In the genomic region with DNA sequence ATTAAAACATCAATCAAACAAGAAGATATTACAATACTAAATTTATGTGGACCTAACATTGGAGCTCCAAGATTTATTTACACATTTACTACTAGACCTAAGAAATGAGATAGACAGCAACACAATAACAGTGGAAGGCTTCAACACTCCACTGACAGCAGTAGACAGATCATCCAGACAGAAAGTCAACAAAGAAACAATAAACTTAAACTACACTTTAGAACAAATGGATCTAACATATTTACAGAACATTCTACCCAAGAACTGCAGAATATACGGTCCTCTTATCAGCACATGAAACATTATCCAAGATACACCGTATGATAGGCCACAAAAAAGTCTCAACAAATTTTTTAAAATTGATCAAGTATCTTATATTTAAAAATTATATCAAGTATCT, we compare ENCODE assay signal across 8 cellular contexts. TPM values are rescaled to one million over a fixed set of nuclear protein-coding genes. Genes with fewer than 3 reads are reported as not detected.
"Had no signal": no experiment of that assay in that cellular context is flagged by ENCODE, and none has a peak within 500 bp of the region (broad histone marks: within the 10 kb centered on the region; RNA-seq: fewer than 3 reads in every experiment).

No MANE protein-coding gene starts in this region.

- H3K4me3 Mint-ChIP-seq: IgD-negative memory B cell had no signal

- DNase-seq: IMR-90, KBM-7 had no signal

- H3K27ac ChIP-seq: HL-60 had no signal

- ATAC-seq: HepG2, K562 had no signal

- H3K4me3 ChIP-seq: K562 had no signal

- H3K4me1 Mint-ChIP-seq: IgD-negative memory B cell had no signal

- H3K27ac Mint-ChIP-seq: IgD-negative memory B cell had no signal

RNA-seq across cellular contexts. Expression of a gene that starts 27.0 kb away (rescaled TPM):
- total RNA-seq: HT-29, HT1080, IMR-90, K562 had no signal

RNA-seq across cellular contexts. Expression of a gene that starts 50.3 kb away (rescaled TPM):
- total RNA-seq: HT1080, IMR-90, K562 had no signal
